In the genomic region with DNA sequence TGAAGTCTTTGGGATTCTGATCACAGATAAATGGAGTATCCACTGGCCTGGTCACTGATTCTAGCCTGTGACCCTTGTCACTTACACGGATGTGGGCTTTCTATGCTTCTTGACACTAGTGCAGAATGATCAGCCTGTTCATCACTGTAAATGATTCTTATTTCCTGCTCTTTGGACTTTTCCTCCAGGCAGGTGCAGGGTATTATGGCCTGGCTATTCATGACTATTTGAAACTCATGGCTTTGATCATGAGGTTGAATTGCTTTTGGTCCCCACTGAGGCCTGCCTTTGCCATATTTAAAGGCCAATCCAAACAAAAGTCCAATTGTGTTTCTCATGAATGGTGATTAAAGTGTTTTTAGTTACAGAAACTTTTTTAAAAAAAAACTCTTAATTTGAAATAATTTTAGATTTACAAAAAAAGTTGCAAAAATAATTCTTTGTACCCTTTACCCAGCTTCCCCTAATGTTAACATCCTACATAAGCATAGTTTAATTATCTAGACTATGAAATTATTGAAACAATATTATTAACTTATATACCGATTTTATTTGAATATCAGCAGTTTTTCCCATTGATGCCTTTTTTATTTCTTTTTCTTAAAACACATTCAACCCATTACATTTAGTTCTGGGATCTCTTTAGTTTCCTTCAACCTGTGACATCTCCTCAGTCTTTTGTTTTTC, we compare ENCODE assay signal across 17 cellular contexts.
DNase-seq lines count a peak whose midpoint lies in the region; ATAC-seq, FAIRE-seq and TF ChIP-seq lines count a peak whose summit lies in the region.
"Had no signal": no experiment of that assay in that cellular context is flagged by ENCODE, and none has a peak within 500 bp of the region (broad histone marks: within the 10 kb centered on the region; RNA-seq: fewer than 3 reads in every experiment).

No MANE protein-coding gene starts in this region.

- no peak for TF ChIP-seq CTCF in neural crest cell (conservative IDR thresholded peaks at IDR 0.05)
- no peak for TF ChIP-seq CTCF in BE2C (IDR thresholded peaks at IDR 0.05; ENCODE audit: low read depth, low read length)
- no peak for TF ChIP-seq CTCF in uterus (IDR thresholded peaks at IDR 0.05)

- H3K27me3 Mint-ChIP-seq in neural crest cell (ENCODE audit: low read depth), result no peaks in the 10 kb centered on the region

- intact Hi-C loops in uterus (cut with DNase I; ENCODE audit: low total_unique reads), result no loop called here

- ATAC-seq in GM18873 (IDR thresholded peaks at IDR 0.05; ENCODE audit: low FRiP score, unreplicated experiment), result no peak
- ATAC-seq: Panc1 had no signal

- H3K27ac ChIP-seq in uterus, result no peak overlapping the region

- H3K4me3 ChIP-seq in BE2C (ENCODE audit: low read depth, low read length) (no peak overlapping the region), uterus (no peak overlapping the region)

- peaks cover 15% of the 10 kb centered on the region for H3K36me3 Mint-ChIP-seq in neural crest cell (ENCODE audit: low read depth)

- H3K4me1 ChIP-seq in BE2C, result no peaks in the 10 kb centered on the region
- H3K4me1 ChIP-seq in uterus, result no peaks in the 10 kb centered on the region

- H3K9me3 ChIP-seq in BE2C (no peaks in the 10 kb centered on the region), uterus (no peaks in the 10 kb centered on the region)
- H3K9me3 ChIP-seq: Caco-2 had no signal

- peaks cover 82% of the 10 kb centered on the region for H3K4me1 Mint-ChIP-seq in neural crest cell
- H3K4me1 Mint-ChIP-seq: CD14-positive monocyte had no signal

- H3K9me3 Mint-ChIP-seq in neural crest cell, result peaks cover 10% of the 10 kb centered on the region

- H3K36me3 ChIP-seq in BE2C (no peaks in the 10 kb centered on the region), uterus (no peaks in the 10 kb centered on the region)

- H3K4me3 Mint-ChIP-seq in neural crest cell, result peak overlapping the region; percentile 61
- H3K4me3 Mint-ChIP-seq: CD14-positive monocyte had no signal

- peak overlapping the region; percentile 76 for H3K27ac Mint-ChIP-seq in neural crest cell (ENCODE audit: unreplicated experiment)
- H3K27ac Mint-ChIP-seq: CD14-positive monocyte had no signal

- FAIRE-seq in endometrium (lab: Jason Lieb, UNC), result peak; percentile 45

- DNase-seq in DMS53 (lab: John Stamatoyannopoulos, UW), result peak; percentile 61
- peak; percentile 23 for DNase-seq in NCI-H146 (lab: John Stamatoyannopoulos, UW)
- no peak for DNase-seq in neural crest cell (ENCODE audit: low read depth, low spot score)
- DNase-seq in BE2C, result no peak
- no peak for DNase-seq in activated CD4-positive, CD25-positive, alpha-beta regulatory T cell (lab: John Stamatoyannopoulos, UW)
- DNase-seq in uterus, result no peak
- DNase-seq: Caco-2, DMS153, H7, MV-4-11, NCI-H1417, NCI-H2029 treated with DMSO at 0.1 percent for 48 hours, NCI-H510A treated with DMSO at 0.1 percent for 48 hours had no signal

- no peak for TF ChIP-seq POLR2A in uterus (IDR thresholded peaks at IDR 0.05)

- H3K27me3 ChIP-seq in BE2C, result peaks cover 5% of the 10 kb centered on the region; the same call in 1 of the 2 replicates
- H3K27me3 ChIP-seq in uterus, result no peaks in the 10 kb centered on the region

Comparison
In these comparisons a context has a peak if more than half of its experiments do, and no peak if none do; other contexts are left out.
1. DNase-seq: peak in DMS53 (single experiment) and NCI-H146 (single experiment); none in neural crest cell (single experiment), BE2C (single experiment), activated CD4-positive, CD25-positive, alpha-beta regulatory T cell (0 of 4) and uterus (0 of 2).